3 cellular contexts compared by ENCODE assay signal in genomic region chr22:39297490-39298193, GRCh38.
A peak's percentile ranks its signal among the peaks of the same experiment; 100 is the strongest.
TF ChIP-seq lines count a peak whose summit lies in the region.

No MANE protein-coding gene starts in this region.

TF ChIP-seq in SK-N-SH treated with all-trans-retinoic acid at 6 μM for 48 hours, 23 proteins besides CTCF, POLR2A, EP300 and RAD21:
- TF ChIP-seq, protein P1, sequence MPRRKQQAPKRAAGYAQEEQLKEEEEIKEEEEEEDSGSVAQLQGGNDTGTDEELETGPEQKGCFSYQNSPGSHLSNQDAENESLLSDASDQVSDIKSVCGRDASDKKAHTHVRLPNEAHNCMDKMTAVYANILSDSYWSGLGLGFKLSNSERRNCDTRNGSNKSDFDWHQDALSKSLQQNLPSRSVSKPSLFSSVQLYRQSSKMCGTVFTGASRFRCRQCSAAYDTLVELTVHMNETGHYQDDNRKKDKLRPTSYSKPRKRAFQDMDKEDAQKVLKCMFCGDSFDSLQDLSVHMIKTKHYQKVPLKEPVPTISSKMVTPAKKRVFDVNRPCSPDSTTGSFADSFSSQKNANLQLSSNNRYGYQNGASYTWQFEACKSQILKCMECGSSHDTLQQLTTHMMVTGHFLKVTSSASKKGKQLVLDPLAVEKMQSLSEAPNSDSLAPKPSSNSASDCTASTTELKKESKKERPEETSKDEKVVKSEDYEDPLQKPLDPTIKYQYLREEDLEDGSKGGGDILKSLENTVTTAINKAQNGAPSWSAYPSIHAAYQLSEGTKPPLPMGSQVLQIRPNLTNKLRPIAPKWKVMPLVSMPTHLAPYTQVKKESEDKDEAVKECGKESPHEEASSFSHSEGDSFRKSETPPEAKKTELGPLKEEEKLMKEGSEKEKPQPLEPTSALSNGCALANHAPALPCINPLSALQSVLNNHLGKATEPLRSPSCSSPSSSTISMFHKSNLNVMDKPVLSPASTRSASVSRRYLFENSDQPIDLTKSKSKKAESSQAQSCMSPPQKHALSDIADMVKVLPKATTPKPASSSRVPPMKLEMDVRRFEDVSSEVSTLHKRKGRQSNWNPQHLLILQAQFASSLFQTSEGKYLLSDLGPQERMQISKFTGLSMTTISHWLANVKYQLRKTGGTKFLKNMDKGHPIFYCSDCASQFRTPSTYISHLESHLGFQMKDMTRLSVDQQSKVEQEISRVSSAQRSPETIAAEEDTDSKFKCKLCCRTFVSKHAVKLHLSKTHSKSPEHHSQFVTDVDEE (CRISPR knock-in tag; IDR thresholded peaks at IDR 0.05): no peak
- TF ChIP-seq ISL1 (CRISPR knock-in tag; IDR thresholded peaks at IDR 0.05): no peak
- no peak for TF ChIP-seq CSRNP3 (CRISPR knock-in tag; IDR thresholded peaks at IDR 0.05)
- no peak for TF ChIP-seq ZC3H10 (CRISPR knock-in tag; IDR thresholded peaks at IDR 0.05)
- TF ChIP-seq, protein P2, sequence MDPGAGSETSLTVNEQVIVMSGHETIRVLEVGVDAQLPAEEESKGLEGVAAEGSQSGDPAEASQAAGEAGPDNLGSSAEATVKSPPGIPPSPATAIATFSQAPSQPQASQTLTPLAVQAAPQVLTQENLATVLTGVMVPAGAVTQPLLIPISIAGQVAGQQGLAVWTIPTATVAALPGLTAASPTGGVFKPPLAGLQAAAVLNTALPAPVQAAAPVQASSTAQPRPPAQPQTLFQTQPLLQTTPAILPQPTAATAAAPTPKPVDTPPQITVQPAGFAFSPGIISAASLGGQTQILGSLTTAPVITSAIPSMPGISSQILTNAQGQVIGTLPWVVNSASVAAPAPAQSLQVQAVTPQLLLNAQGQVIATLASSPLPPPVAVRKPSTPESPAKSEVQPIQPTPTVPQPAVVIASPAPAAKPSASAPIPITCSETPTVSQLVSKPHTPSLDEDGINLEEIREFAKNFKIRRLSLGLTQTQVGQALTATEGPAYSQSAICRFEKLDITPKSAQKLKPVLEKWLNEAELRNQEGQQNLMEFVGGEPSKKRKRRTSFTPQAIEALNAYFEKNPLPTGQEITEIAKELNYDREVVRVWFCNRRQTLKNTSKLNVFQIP (CRISPR knock-in tag; IDR thresholded peaks at IDR 0.05; ENCODE audit: borderline replicate concordance, low read depth): no peak
- TF ChIP-seq GLIS3 (CRISPR knock-in tag; IDR thresholded peaks at IDR 0.05): no peak
- no peak for TF ChIP-seq BACH2 (CRISPR knock-in tag; IDR thresholded peaks at IDR 0.05; ENCODE audit: borderline replicate concordance)

TF ChIP-seq in SK-N-SH, 30 proteins besides CTCF, POLR2A, EP300 and RAD21:
- TF ChIP-seq SMC3 (IDR thresholded peaks at IDR 0.05; ENCODE audit: low read depth, low read length) (no peak), MAX (IDR thresholded peaks at IDR 0.05; ENCODE audit: low read depth) (no peak), SIN3A (IDR thresholded peaks at IDR 0.05; ENCODE audit: borderline replicate concordance, low read depth, low read length) (no peak), REST (IDR thresholded peaks at IDR 0.05; ENCODE audit: low read depth, low read length) (no peak)

TF ChIP-seq in GM12878, 131 proteins besides CTCF, POLR2A, EP300 and RAD21:
- TF ChIP-seq IKZF2 (IDR thresholded peaks at IDR 0.05) (0 out of 4 replicates have a peak, but pooled peaks of 1 of the 2 experiments have one; percentile 3), TCF12 (IDR thresholded peaks at IDR 0.05; ENCODE audit: low read depth, low read length) (peak; percentile 41; the same call in 1 of the 2 replicates), MXI1 (IDR thresholded peaks at IDR 0.05; ENCODE audit: low read depth, low read length) (no peak), TCF3 (IDR thresholded peaks at IDR 0.05; ENCODE audit: borderline replicate concordance, insufficient read depth, low read depth, low read length) (0 out of 2 replicates have a peak, but pooled peaks have one; percentile 54), CREB1 (IDR thresholded peaks at IDR 0.05; ENCODE audit: low read depth) (no peak)
